In the genomic region with DNA sequence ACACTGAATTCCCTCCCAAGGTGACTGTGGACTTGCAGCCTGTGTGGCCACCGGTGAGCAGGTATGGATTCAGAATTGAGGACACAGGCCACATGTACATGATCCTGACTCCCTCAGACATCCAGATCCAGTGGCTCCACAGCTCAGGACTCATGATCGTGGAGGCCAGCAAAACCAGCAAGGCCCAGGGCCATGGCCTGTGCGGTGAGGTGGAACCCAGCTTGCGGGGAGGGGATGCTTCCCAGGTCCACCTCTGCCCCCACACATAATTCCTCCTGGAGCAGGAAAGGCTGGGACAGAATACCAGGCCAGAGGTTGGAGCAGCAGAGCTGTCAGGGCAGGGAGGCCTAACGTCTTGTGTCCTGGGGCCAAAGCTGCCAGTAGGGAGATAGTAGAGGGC, we compare ENCODE assay signal across 16 cellular contexts.
"Had no signal": no experiment of that assay in that cellular context is flagged by ENCODE, and none has a peak within 500 bp of the region (broad histone marks: within the 10 kb centered on the region; RNA-seq: fewer than 3 reads in every experiment).

No MANE protein-coding gene starts in this region.

- H3K4me1 ChIP-seq: colonic mucosa, heart left ventricle, upper lobe of left lung, uterus had no signal

- H3K27ac ChIP-seq: colonic mucosa, heart left ventricle, upper lobe of left lung, uterus had no signal

- ATAC-seq: heart left ventricle, left lobe of liver, mucosa of descending colon, right cardiac atrium had no signal

- H3K36me3 ChIP-seq: colonic mucosa, heart left ventricle, upper lobe of left lung, uterus had no signal

- H3K4me3 ChIP-seq: colonic mucosa, heart left ventricle, mucosa of descending colon, upper lobe of left lung, uterus had no signal

- H3K9me3 ChIP-seq: colonic mucosa, mucosa of descending colon, upper lobe of left lung, uterus had no signal

- DNase-seq: cerebellar nuclear complex; colonic mucosa; dermis blood vessel endothelial cell; erythroblast; foreskin melanocyte; heart left ventricle; hippocampal formation; mucosa of descending colon; posterior cingulate gyrus; right cardiac atrium; small intestine; stimulated activated CD4-positive, alpha-beta T cell treated with anti-CD3 and anti-CD28 coated beads, Interleukin-12 subunit alpha, Interleukin-12 subunit beta, amount 100 ng/mL, for 4 hours; stimulated activated naive CD4-positive, alpha-beta T cell; upper lobe of left lung; uterus had no signal

- H3K27me3 ChIP-seq: colonic mucosa, upper lobe of left lung, uterus had no signal
